27 cellular contexts compared by ENCODE assay signal in genomic region chr13:62779146-62779545, GRCh38.
"Had no signal": no experiment of that assay in that cellular context is flagged by ENCODE, and none has a peak within 500 bp of the region (broad histone marks: within the 10 kb centered on the region; RNA-seq: fewer than 3 reads in every experiment).

No MANE protein-coding gene starts in this region.

- H3K27me3 Mint-ChIP-seq: naive thymus-derived CD4-positive, alpha-beta T cell; stimulated activated naive CD8-positive, alpha-beta T cell treated with anti-CD3 and anti-CD28 coated beads, Interleukin-15, amount 100 ng/mL, for 72 hours had no signal

- H3K9me3 Mint-ChIP-seq: nephron had no signal

- H3K27ac Mint-ChIP-seq: mesothelial cell of epicardium; naive thymus-derived CD4-positive, alpha-beta T cell; nephron; stimulated activated naive CD8-positive, alpha-beta T cell treated with anti-CD3 and anti-CD28 coated beads, Interleukin-15, amount 100 ng/mL, for 72 hours had no signal

- H3K4me1 Mint-ChIP-seq: mesothelial cell of epicardium; naive thymus-derived CD4-positive, alpha-beta T cell; nephron; stimulated activated naive CD8-positive, alpha-beta T cell treated with anti-CD3 and anti-CD28 coated beads, Interleukin-15, amount 100 ng/mL, for 72 hours had no signal

- H3K4me2 ChIP-seq: smooth muscle cell had no signal

- H3K4me3 ChIP-seq: coronary artery, esophagus squamous epithelium, left lung, pancreas, right atrium auricular region, smooth muscle cell, suprapubic skin, transverse colon, upper lobe of right lung, uterus had no signal

- H3K36me3 Mint-ChIP-seq: mesothelial cell of epicardium; naive thymus-derived CD4-positive, alpha-beta T cell had no signal

- H3K27ac ChIP-seq: coronary artery, esophagus squamous epithelium, left lung, neutrophil, pancreas, right atrium auricular region, suprapubic skin, transverse colon, upper lobe of right lung, uterus had no signal

- DNase-seq: dermis blood vessel endothelial cell; effector memory CD4-positive, alpha-beta T cell; erythroblast; esophagus squamous epithelium; foreskin melanocyte; hypothalamus; left cardiac atrium; left lung; mesenchymal stem cell; naive thymus-derived CD4-positive, alpha-beta T cell; pancreas; stimulated activated CD4-positive, alpha-beta T cell treated with anti-CD3 and anti-CD28 coated beads, Interleukin-12 subunit alpha, Interleukin-12 subunit beta, amount 100 ng/mL, for 4 hours; stimulated activated CD4-positive, alpha-beta T cell treated with anti-CD3 and anti-CD28 coated beads, Interleukin-1b, Interleukin-23, amount 100 ng/mL, for 48 hours; stimulated activated CD4-positive, alpha-beta T cell treated with anti-CD3 and anti-CD28 coated beads, Interleukin-4, amount 100 ng/mL, for 1 hour; stimulated activated CD8-positive, alpha-beta memory T cell treated with anti-CD3 and anti-CD28 coated beads, Interleukin-4, amount 100 ng/mL, for 48 hours; stimulated activated naive CD4-positive, alpha-beta T cell; stimulated activated naive CD8-positive, alpha-beta T cell treated with anti-CD3 and anti-CD28 coated beads, Interleukin-15, amount 100 ng/mL, for 72 hours; transverse colon; upper lobe of right lung; uterus had no signal

- H3K4me3 Mint-ChIP-seq: mesothelial cell of epicardium; naive thymus-derived CD4-positive, alpha-beta T cell; nephron; stimulated activated naive CD8-positive, alpha-beta T cell treated with anti-CD3 and anti-CD28 coated beads, Interleukin-15, amount 100 ng/mL, for 72 hours had no signal

- H3K27me3 ChIP-seq: esophagus squamous epithelium, left lung, neutrophil, pancreas, right atrium auricular region, suprapubic skin, transverse colon, upper lobe of right lung, uterus had no signal

- H3K4me1 ChIP-seq: esophagus squamous epithelium, left lung, pancreas, right atrium auricular region, suprapubic skin, transverse colon, upper lobe of right lung, uterus had no signal

- H3K9me3 ChIP-seq: esophagus squamous epithelium, left lung, neutrophil, pancreas, right atrium auricular region, suprapubic skin, transverse colon, upper lobe of right lung, uterus had no signal

- H3K36me3 ChIP-seq: esophagus squamous epithelium, left lung, neutrophil, pancreas, right atrium auricular region, suprapubic skin, transverse colon, upper lobe of right lung, uterus had no signal
